Comparison of ENCODE assay signal across 18 cellular contexts in the genomic region with DNA sequence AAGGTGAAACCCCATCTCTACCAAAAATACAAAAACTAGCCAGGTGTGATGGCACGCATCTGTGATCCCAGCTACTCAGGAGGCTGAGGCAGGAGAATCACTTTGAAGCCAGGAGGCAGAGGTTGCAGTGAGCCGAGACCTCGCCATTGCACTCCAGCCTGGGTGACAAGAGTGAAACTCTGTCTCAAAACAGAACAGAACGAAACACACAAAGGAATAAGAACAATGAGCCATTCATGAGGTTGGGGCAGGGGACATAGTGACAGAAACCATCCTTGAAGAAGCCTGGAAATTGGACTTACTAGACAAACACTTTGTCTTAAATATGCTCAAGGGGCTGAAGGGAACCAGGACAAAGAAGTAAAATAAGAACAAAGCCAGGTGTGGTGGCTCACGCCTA. TPM values are rescaled to one million over a fixed set of nuclear protein-coding genes. Genes with fewer than 3 reads are reported as not detected.
DNase-seq lines count a peak whose midpoint lies in the region; ATAC-seq, FAIRE-seq and TF ChIP-seq lines count a peak whose summit lies in the region.
"Had no signal": no experiment of that assay in that cellular context is flagged by ENCODE, and none has a peak within 500 bp of the region (broad histone marks: within the 10 kb centered on the region; RNA-seq: fewer than 3 reads in every experiment).

No MANE protein-coding gene starts in this region.

- no peaks in the 10 kb centered on the region for H3K9me3 Mint-ChIP-seq in activated CD4-positive, alpha-beta T cell treated with anti-CD3 and anti-CD28 coated beads, Interleukin-2, amount 10 ng/mL, durations not matched to agents 24 days and 14 days
- H3K9me3 Mint-ChIP-seq in progenitor cell of endocrine pancreas (ENCODE audit: low read depth), result no peaks in the 10 kb centered on the region

- POLR2A ChIA-PET in RWPE1 (lab: Yijun Ruan, JAX; ENCODE audit: low non-redundant PET), result no interaction called here

- H3K27me3 Mint-ChIP-seq in activated CD4-positive, alpha-beta T cell treated with anti-CD3 and anti-CD28 coated beads, Interleukin-2, amount 10 ng/mL, durations not matched to agents 24 days and 14 days, result no peaks in the 10 kb centered on the region
- H3K27me3 Mint-ChIP-seq in progenitor cell of endocrine pancreas, result no peaks in the 10 kb centered on the region

- H3K4me3 ChIP-seq in body of pancreas, result no peak overlapping the region
- no peak overlapping the region for H3K4me3 ChIP-seq in vagina
- H3K4me3 ChIP-seq: A549 had no signal

- H3K27ac Mint-ChIP-seq in activated CD4-positive, alpha-beta T cell treated with anti-CD3 and anti-CD28 coated beads, Interleukin-2, amount 10 ng/mL, durations not matched to agents 24 days and 14 days, result peak overlapping the region; percentile 14
- peak overlapping the region; percentile 87 for H3K27ac Mint-ChIP-seq in progenitor cell of endocrine pancreas

- WGBS in body of pancreas, 2 donors, result 68 to 79% methylated on average over 5 of the region's 5 CpGs

- H3K36me3 ChIP-seq in body of pancreas (replicated peaks in 1 of 2; ENCODE audit: insufficient read depth in 1 of 2, low read depth in 2 of 2) (peaks cover 0 to 6% of the 10 kb centered on the region in 2 donors), vagina (peaks cover 0 to 12% of the 10 kb centered on the region in 2 donors)

- H3K4me1 ChIP-seq in body of pancreas (no peaks in the 10 kb centered on the region), vagina (peaks cover 5% of the 10 kb centered on the region)
- H3K4me1 ChIP-seq: A549 had no signal

- H3K27me3 ChIP-seq in body of pancreas, result no peaks in the 10 kb centered on the region
- H3K27me3 ChIP-seq in vagina, result no peaks in the 10 kb centered on the region

- no peak for DNase-seq in activated CD4-positive, alpha-beta T cell treated with anti-CD3 and anti-CD28 coated beads, Interleukin-2, amount 10 ng/mL, durations not matched to agents 24 days and 14 days
- no peak for DNase-seq in activated CD4-positive, alpha-beta T cell treated with anti-CD3 and anti-CD28 coated beads for 1 hour
- DNase-seq in RWPE1 (ENCODE audit: low spot score) (no peak), globus pallidus (ENCODE audit: low spot score) (peak; percentile 65), progenitor cell of endocrine pancreas (ENCODE audit: low spot score, unreplicated experiment) (no peak), frontal cortex (ENCODE audit: low spot score in 2 of 2) (no peak), body of pancreas (no peak), vagina (ENCODE audit: extremely low spot score in 2 of 2) (no peak)
- DNase-seq: C1 segment of cervical spinal cord, COR-L47, EL, H7, NCI-H1436, NCI-H2081, NCI-H510A treated with DMSO at 0.1 percent for 48 hours had no signal

- FAIRE-seq in frontal cortex (lab: Jason Lieb, UNC), result no peak
- FAIRE-seq: A549, HepG2 had no signal

- peaks cover 40% of the 10 kb centered on the region for H3K36me3 Mint-ChIP-seq in activated CD4-positive, alpha-beta T cell treated with anti-CD3 and anti-CD28 coated beads, Interleukin-2, amount 10 ng/mL, durations not matched to agents 24 days and 14 days (ENCODE audit: low read depth)
- peaks cover 42% of the 10 kb centered on the region for H3K36me3 Mint-ChIP-seq in progenitor cell of endocrine pancreas (ENCODE audit: insufficient read depth)

- intact Hi-C loops in activated CD4-positive, alpha-beta T cell treated with anti-CD3 and anti-CD28 coated beads, Interleukin-2, amount 10 ng/mL, durations not matched to agents 24 days and 14 days (cut with micrococcal nuclease), result no loop called here
- intact Hi-C loops in body of pancreas (cut with DNase I) (no loop called here), vagina (cut with DNase I) (no loop called here)

- no peak for ATAC-seq in body of pancreas
- ATAC-seq: A549, HepG2 had no signal

- H3K4me1 Mint-ChIP-seq in activated CD4-positive, alpha-beta T cell treated with anti-CD3 and anti-CD28 coated beads, Interleukin-2, amount 10 ng/mL, durations not matched to agents 24 days and 14 days, result peaks cover 4% of the 10 kb centered on the region
- H3K4me1 Mint-ChIP-seq in progenitor cell of endocrine pancreas (ENCODE audit: low read depth), result no peaks in the 10 kb centered on the region

- H3K27ac ChIP-seq in RWPE1 (peak overlapping the region; percentile 13; the same call in 1 of the 2 replicates), body of pancreas (no peak overlapping the region), vagina (no peak overlapping the region)
- H3K27ac ChIP-seq: A549, KMS-11 had no signal

- no peak for TF ChIP-seq CTCF in RWPE1 (conservative IDR thresholded peaks at IDR 0.05; ENCODE audit: low read depth)
- no peak for TF ChIP-seq CTCF in progenitor cell of endocrine pancreas (IDR thresholded peaks at IDR 0.05; ENCODE audit: unreplicated experiment)
- no peak for TF ChIP-seq CTCF in body of pancreas (IDR thresholded peaks at IDR 0.05)
- TF ChIP-seq CTCF in vagina (IDR thresholded peaks at IDR 0.05), result no peak

- no peak for TF ChIP-seq POLR2A in body of pancreas (IDR thresholded peaks at IDR 0.05)
- TF ChIP-seq POLR2A in vagina (IDR thresholded peaks at IDR 0.05), result no peak

- no peaks in the 10 kb centered on the region for H3K9me3 ChIP-seq in body of pancreas
- no peaks in the 10 kb centered on the region for H3K9me3 ChIP-seq in vagina
- H3K9me3 ChIP-seq: A549 had no signal

- H3K4me3 Mint-ChIP-seq in activated CD4-positive, alpha-beta T cell treated with anti-CD3 and anti-CD28 coated beads, Interleukin-2, amount 10 ng/mL, durations not matched to agents 24 days and 14 days, result no peak overlapping the region
- no peak overlapping the region for H3K4me3 Mint-ChIP-seq in progenitor cell of endocrine pancreas (ENCODE audit: low read depth)

- CTCF ChIA-PET in RWPE1 (lab: Yijun Ruan, JAX), result no interaction called here

RNA-seq across cellular contexts. Expression of a gene that starts 39.4 kb away (rescaled TPM):
- 62.8 and 66.8 TPM in 2 replicates for total RNA-seq in activated CD4-positive, alpha-beta T cell treated with anti-CD3 and anti-CD28 coated beads, Interleukin-2, amount 10 ng/mL, durations not matched to agents 24 days and 14 days
- total RNA-seq in progenitor cell of endocrine pancreas, result 75.8 and 77.6 TPM in 2 replicates
- total RNA-seq in frontal cortex, result 45.2 TPM
- total RNA-seq in body of pancreas, result 10 to 100 TPM; 45.5 to 49.3 TPM
- 86.4 TPM for total RNA-seq in vagina
